ENCODE assay signal across 1 cellular context in the genomic region with DNA sequence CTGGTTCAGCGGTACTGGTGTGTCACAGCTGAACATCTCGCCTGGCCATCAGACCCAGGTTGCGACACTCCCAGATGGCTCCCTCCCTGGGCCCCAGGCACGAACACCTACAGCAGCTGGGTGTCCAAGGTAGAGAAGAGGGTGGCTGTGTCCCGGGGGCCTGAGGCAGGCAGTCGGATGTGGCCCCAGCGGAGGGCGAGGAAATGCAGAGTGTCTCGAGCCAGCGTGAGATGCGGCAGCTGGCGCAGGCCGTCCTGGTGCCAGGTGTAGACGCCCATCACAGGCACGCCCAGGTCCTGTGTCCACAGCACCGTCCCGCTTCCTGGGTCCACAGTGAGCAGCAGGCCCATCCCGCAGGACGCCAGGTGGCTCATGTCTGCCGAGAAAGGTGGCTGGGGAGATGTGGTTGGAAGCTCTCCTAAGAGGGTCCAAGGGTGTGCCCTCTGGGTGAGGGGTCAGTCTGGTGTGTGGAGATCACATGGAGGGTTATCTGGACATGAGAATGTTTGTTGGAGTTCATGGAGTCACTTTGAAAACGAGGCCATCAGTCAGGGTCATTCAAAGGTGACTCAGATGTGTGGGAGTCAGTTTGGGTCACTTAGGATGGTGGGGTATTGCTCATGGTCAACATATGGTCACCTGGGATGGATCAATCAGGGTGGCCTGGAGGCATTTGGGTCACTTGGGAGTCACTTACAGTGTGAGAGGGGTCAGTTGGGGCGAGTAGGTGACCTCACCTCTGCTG.
TF ChIP-seq lines count a peak whose summit lies in the region.

No MANE protein-coding gene starts in this region.

TF ChIP-seq in HepG2, 621 proteins besides CTCF, POLR2A, EP300 and RAD21 (continued from another document and continues in another):
- TF ChIP-seq, protein P1, sequence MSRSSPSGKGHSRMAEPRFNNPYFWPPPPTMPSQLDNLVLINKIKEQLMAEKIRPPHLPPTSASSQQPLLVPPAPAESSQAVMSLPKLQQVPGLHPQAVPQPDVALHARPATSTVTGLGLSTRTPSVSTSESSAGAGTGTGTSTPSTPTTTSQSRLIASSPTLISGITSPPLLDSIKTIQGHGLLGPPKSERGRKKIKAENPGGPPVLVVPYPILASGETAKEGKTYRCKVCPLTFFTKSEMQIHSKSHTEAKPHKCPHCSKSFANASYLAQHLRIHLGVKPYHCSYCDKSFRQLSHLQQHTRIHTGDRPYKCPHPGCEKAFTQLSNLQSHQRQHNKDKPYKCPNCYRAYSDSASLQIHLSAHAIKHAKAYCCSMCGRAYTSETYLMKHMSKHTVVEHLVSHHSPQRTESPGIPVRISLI (CRISPR knock-in tag; IDR thresholded peaks at IDR 0.05; ENCODE audit: borderline replicate concordance): 0 out of 2 replicates have a peak, but pooled peaks have one; percentile 21
- no peak for TF ChIP-seq ATM (IDR thresholded peaks at IDR 0.05; ENCODE audit: borderline replicate concordance)
- TF ChIP-seq, protein P2, sequence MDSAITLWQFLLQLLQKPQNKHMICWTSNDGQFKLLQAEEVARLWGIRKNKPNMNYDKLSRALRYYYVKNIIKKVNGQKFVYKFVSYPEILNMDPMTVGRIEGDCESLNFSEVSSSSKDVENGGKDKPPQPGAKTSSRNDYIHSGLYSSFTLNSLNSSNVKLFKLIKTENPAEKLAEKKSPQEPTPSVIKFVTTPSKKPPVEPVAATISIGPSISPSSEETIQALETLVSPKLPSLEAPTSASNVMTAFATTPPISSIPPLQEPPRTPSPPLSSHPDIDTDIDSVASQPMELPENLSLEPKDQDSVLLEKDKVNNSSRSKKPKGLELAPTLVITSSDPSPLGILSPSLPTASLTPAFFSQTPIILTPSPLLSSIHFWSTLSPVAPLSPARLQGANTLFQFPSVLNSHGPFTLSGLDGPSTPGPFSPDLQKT (CRISPR knock-in tag; IDR thresholded peaks at IDR 0.05; ENCODE audit: borderline replicate concordance): no peak
- no peak for TF ChIP-seq SSRP1 (CRISPR knock-in tag; IDR thresholded peaks at IDR 0.05)
- TF ChIP-seq NCOA2 (CRISPR knock-in tag; IDR thresholded peaks at IDR 0.05): no peak
- TF ChIP-seq BRCA1 (CRISPR knock-in tag; IDR thresholded peaks at IDR 0.05): no peak
- TF ChIP-seq, protein P3, sequence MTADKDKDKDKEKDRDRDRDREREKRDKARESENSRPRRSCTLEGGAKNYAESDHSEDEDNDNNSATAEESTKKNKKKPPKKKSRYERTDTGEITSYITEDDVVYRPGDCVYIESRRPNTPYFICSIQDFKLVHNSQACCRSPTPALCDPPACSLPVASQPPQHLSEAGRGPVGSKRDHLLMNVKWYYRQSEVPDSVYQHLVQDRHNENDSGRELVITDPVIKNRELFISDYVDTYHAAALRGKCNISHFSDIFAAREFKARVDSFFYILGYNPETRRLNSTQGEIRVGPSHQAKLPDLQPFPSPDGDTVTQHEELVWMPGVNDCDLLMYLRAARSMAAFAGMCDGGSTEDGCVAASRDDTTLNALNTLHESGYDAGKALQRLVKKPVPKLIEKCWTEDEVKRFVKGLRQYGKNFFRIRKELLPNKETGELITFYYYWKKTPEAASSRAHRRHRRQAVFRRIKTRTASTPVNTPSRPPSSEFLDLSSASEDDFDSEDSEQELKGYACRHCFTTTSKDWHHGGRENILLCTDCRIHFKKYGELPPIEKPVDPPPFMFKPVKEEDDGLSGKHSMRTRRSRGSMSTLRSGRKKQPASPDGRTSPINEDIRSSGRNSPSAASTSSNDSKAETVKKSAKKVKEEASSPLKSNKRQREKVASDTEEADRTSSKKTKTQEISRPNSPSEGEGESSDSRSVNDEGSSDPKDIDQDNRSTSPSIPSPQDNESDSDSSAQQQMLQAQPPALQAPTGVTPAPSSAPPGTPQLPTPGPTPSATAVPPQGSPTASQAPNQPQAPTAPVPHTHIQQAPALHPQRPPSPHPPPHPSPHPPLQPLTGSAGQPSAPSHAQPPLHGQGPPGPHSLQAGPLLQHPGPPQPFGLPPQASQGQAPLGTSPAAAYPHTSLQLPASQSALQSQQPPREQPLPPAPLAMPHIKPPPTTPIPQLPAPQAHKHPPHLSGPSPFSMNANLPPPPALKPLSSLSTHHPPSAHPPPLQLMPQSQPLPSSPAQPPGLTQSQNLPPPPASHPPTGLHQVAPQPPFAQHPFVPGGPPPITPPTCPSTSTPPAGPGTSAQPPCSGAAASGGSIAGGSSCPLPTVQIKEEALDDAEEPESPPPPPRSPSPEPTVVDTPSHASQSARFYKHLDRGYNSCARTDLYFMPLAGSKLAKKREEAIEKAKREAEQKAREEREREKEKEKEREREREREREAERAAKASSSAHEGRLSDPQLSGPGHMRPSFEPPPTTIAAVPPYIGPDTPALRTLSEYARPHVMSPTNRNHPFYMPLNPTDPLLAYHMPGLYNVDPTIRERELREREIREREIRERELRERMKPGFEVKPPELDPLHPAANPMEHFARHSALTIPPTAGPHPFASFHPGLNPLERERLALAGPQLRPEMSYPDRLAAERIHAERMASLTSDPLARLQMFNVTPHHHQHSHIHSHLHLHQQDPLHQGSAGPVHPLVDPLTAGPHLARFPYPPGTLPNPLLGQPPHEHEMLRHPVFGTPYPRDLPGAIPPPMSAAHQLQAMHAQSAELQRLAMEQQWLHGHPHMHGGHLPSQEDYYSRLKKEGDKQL (CRISPR knock-in tag; IDR thresholded peaks at IDR 0.05; ENCODE audit: low read depth): no peak
- 0 out of 2 replicates have a peak, but pooled peaks have one; percentile 34 for TF ChIP-seq SAP130 (CRISPR knock-in tag; IDR thresholded peaks at IDR 0.05; ENCODE audit: low read depth)
- TF ChIP-seq RXRB (CRISPR knock-in tag; IDR thresholded peaks at IDR 0.05; ENCODE audit: borderline replicate concordance): peak; percentile 86
- TF ChIP-seq ASH2L (IDR thresholded peaks at IDR 0.05; ENCODE audit: insufficient read length, low read depth, low read length): no peak
- TF ChIP-seq, protein P4, sequence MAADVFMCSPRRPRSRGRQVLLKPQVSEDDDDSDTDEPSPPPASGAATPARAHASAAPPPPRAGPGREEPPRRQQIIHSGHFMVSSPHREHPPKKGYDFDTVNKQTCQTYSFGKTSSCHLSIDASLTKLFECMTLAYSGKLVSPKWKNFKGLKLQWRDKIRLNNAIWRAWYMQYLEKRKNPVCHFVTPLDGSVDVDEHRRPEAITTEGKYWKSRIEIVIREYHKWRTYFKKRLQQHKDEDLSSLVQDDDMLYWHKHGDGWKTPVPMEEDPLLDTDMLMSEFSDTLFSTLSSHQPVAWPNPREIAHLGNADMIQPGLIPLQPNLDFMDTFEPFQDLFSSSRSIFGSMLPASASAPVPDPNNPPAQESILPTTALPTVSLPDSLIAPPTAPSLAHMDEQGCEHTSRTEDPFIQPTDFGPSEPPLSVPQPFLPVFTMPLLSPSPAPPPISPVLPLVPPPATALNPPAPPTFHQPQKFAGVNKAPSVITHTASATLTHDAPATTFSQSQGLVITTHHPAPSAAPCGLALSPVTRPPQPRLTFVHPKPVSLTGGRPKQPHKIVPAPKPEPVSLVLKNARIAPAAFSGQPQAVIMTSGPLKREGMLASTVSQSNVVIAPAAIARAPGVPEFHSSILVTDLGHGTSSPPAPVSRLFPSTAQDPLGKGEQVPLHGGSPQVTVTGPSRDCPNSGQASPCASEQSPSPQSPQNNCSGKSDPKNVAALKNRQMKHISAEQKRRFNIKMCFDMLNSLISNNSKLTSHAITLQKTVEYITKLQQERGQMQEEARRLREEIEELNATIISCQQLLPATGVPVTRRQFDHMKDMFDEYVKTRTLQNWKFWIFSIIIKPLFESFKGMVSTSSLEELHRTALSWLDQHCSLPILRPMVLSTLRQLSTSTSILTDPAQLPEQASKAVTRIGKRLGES (CRISPR knock-in tag; IDR thresholded peaks at IDR 0.05; ENCODE audit: borderline replicate concordance): no peak
- TF ChIP-seq ZNF782 (CRISPR knock-in tag; IDR thresholded peaks at IDR 0.05; ENCODE audit: borderline replicate concordance): no peak
- TF ChIP-seq, protein P5, sequence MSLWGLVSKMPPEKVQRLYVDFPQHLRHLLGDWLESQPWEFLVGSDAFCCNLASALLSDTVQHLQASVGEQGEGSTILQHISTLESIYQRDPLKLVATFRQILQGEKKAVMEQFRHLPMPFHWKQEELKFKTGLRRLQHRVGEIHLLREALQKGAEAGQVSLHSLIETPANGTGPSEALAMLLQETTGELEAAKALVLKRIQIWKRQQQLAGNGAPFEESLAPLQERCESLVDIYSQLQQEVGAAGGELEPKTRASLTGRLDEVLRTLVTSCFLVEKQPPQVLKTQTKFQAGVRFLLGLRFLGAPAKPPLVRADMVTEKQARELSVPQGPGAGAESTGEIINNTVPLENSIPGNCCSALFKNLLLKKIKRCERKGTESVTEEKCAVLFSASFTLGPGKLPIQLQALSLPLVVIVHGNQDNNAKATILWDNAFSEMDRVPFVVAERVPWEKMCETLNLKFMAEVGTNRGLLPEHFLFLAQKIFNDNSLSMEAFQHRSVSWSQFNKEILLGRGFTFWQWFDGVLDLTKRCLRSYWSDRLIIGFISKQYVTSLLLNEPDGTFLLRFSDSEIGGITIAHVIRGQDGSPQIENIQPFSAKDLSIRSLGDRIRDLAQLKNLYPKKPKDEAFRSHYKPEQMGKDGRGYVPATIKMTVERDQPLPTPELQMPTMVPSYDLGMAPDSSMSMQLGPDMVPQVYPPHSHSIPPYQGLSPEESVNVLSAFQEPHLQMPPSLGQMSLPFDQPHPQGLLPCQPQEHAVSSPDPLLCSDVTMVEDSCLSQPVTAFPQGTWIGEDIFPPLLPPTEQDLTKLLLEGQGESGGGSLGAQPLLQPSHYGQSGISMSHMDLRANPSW (CRISPR knock-in tag; IDR thresholded peaks at IDR 0.05; ENCODE audit: borderline replicate concordance): no peak
- peak; percentile 58; the same call in 1 of the 2 replicates for TF ChIP-seq ZNF598 (CRISPR knock-in tag; IDR thresholded peaks at IDR 0.05; ENCODE audit: borderline replicate concordance)
- no peak; the same call in 1 of the 2 replicates for TF ChIP-seq ZNF33B (CRISPR knock-in tag; IDR thresholded peaks at IDR 0.05)
- TF ChIP-seq ZNF724P (CRISPR knock-in tag; IDR thresholded peaks at IDR 0.05; ENCODE audit: borderline replicate concordance): 0 out of 2 replicates have a peak, but pooled peaks have one; percentile 6
- 0 out of 2 replicates have a peak, but pooled peaks have one; percentile 14 for TF ChIP-seq ERF (CRISPR knock-in tag; IDR thresholded peaks at IDR 0.05)
- 0 out of 2 replicates have a peak, but pooled peaks have one; percentile 80 for TF ChIP-seq DNMT1 (CRISPR knock-in tag; IDR thresholded peaks at IDR 0.05)
- peak; percentile 38; the same call in 1 of the 2 replicates for TF ChIP-seq TBX3 (IDR thresholded peaks at IDR 0.05; ENCODE audit: borderline replicate concordance)
- TF ChIP-seq, protein P6, sequence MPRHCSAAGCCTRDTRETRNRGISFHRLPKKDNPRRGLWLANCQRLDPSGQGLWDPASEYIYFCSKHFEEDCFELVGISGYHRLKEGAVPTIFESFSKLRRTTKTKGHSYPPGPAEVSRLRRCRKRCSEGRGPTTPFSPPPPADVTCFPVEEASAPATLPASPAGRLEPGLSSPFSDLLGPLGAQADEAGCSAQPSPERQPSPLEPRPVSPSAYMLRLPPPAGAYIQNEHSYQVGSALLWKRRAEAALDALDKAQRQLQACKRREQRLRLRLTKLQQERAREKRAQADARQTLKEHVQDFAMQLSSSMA (CRISPR knock-in tag; IDR thresholded peaks at IDR 0.05): peak; percentile 40; the same call in 1 of the 2 replicates
- TF ChIP-seq ZNF296 (CRISPR knock-in tag; conservative IDR thresholded peaks at IDR 0.05): 0 out of 2 replicates have a peak, but pooled peaks have one; percentile 38
- no peak for TF ChIP-seq IKZF1 (IDR thresholded peaks at IDR 0.05)
- peak; percentile 96; the same call in 1 of the 2 replicates for TF ChIP-seq MTA1 (CRISPR knock-in tag; IDR thresholded peaks at IDR 0.05; ENCODE audit: borderline replicate concordance)
- TF ChIP-seq NRL (CRISPR knock-in tag; IDR thresholded peaks at IDR 0.05; ENCODE audit: borderline replicate concordance): peak; percentile 70; the same call in 1 of the 2 replicates
- no peak for TF ChIP-seq SOX6 (IDR thresholded peaks at IDR 0.05)
- TF ChIP-seq SOX6 (CRISPR knock-in tag; IDR thresholded peaks at IDR 0.05): peak; percentile 59
- TF ChIP-seq, protein P7, sequence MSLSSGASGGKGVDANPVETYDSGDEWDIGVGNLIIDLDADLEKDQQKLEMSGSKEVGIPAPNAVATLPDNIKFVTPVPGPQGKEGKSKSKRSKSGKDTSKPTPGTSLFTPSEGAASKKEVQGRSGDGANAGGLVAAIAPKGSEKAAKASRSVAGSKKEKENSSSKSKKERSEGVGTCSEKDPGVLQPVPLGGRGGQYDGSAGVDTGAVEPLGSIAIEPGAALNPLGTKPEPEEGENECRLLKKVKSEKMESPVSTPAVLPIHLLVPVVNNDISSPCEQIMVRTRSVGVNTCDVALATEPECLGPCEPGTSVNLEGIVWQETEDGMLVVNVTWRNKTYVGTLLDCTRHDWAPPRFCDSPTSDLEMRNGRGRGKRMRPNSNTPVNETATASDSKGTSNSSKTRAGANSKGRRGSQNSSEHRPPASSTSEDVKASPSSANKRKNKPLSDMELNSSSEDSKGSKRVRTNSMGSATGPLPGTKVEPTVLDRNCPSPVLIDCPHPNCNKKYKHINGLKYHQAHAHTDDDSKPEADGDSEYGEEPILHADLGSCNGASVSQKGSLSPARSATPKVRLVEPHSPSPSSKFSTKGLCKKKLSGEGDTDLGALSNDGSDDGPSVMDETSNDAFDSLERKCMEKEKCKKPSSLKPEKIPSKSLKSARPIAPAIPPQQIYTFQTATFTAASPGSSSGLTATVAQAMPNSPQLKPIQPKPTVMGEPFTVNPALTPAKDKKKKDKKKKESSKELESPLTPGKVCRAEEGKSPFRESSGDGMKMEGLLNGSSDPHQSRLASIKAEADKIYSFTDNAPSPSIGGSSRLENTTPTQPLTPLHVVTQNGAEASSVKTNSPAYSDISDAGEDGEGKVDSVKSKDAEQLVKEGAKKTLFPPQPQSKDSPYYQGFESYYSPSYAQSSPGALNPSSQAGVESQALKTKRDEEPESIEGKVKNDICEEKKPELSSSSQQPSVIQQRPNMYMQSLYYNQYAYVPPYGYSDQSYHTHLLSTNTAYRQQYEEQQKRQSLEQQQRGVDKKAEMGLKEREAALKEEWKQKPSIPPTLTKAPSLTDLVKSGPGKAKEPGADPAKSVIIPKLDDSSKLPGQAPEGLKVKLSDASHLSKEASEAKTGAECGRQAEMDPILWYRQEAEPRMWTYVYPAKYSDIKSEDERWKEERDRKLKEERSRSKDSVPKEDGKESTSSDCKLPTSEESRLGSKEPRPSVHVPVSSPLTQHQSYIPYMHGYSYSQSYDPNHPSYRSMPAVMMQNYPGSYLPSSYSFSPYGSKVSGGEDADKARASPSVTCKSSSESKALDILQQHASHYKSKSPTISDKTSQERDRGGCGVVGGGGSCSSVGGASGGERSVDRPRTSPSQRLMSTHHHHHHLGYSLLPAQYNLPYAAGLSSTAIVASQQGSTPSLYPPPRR (CRISPR knock-in tag; IDR thresholded peaks at IDR 0.05; ENCODE audit: borderline replicate concordance): peak; percentile 53; the same call in 1 of the 2 replicates
- TF ChIP-seq ZNF761 (CRISPR knock-in tag; conservative IDR thresholded peaks at IDR 0.05): 0 out of 2 replicates have a peak, but pooled peaks have one; percentile 36
- TF ChIP-seq AHR (CRISPR knock-in tag; IDR thresholded peaks at IDR 0.05): no peak
- peak; percentile 69; the same call in 1 of the 2 replicates for TF ChIP-seq ZNF317 (CRISPR knock-in tag; IDR thresholded peaks at IDR 0.05)
- no peak for TF ChIP-seq ZNF775 (CRISPR knock-in tag; IDR thresholded peaks at IDR 0.05; ENCODE audit: borderline replicate concordance)
- no peak for TF ChIP-seq LCORL (IDR thresholded peaks at IDR 0.05)
- TF ChIP-seq LCORL (CRISPR knock-in tag; IDR thresholded peaks at IDR 0.05): peak; percentile 59; the same call in 1 of the 2 replicates
- no peak for TF ChIP-seq THAP11 (CRISPR knock-in tag; IDR thresholded peaks at IDR 0.05)
